25 cellular contexts compared by ENCODE assay signal in genomic region chr2:133475610-133476009, GRCh38.
"Had no signal": no experiment of that assay in that cellular context is flagged by ENCODE, and none has a peak within 500 bp of the region (broad histone marks: within the 10 kb centered on the region; RNA-seq: fewer than 3 reads in every experiment).

No MANE protein-coding gene starts in this region.

- H3K27ac ChIP-seq: colonic mucosa, gastrocnemius medialis, left lung, ovary, right lobe of liver, thoracic aorta, transverse colon, upper lobe of right lung, uterus had no signal

- H3K4me1 ChIP-seq: colonic mucosa, gastrocnemius medialis, left lung, right lobe of liver, transverse colon, upper lobe of right lung, uterus had no signal

- H3K4me3 ChIP-seq: colonic mucosa, gastrocnemius medialis, left lung, ovary, right lobe of liver, thoracic aorta, transverse colon, upper lobe of right lung, uterus had no signal

- H3K9me3 ChIP-seq: colonic mucosa, gastrocnemius medialis, left lung, ovary, right lobe of liver, thoracic aorta, transverse colon, upper lobe of right lung, uterus had no signal

- H3K9me3 Mint-ChIP-seq: stimulated activated naive B cell treated with anti-CD40 and anti-IgM and Interleukin-4, amounts not matched to agents 10 μg/mL and 1 μg/mL and 100 μg/mL, for 72 hours had no signal

- H3K36me3 Mint-ChIP-seq: stimulated activated naive B cell treated with anti-CD40 and anti-IgM and Interleukin-4, amounts not matched to agents 10 μg/mL and 1 μg/mL and 100 μg/mL, for 72 hours had no signal

- H3K27me3 Mint-ChIP-seq: dendritic cell treated with granulocyte-macrophage colony-stimulating factor and Interleukin-4, amounts not matched to agents 40 ng/mL and 50 ng/mL, for 4 days; stimulated activated naive B cell treated with anti-CD40 and anti-IgM and Interleukin-4, amounts not matched to agents 10 μg/mL and 1 μg/mL and 100 μg/mL, for 72 hours; stimulated activated naive CD8-positive, alpha-beta T cell treated with anti-CD3 and anti-CD28 coated beads, Interleukin-15, Interleukin-2, amounts not matched to agents 100 ng/mL and 50 ng/mL, for 24 hours had no signal

- H3K4me3 Mint-ChIP-seq: dendritic cell treated with granulocyte-macrophage colony-stimulating factor and Interleukin-4, amounts not matched to agents 40 ng/mL and 50 ng/mL, for 4 days; endodermal cell; naive thymus-derived CD4-positive, alpha-beta T cell; nephron; stimulated activated naive B cell treated with anti-CD40 and anti-IgM and Interleukin-4, amounts not matched to agents 10 μg/mL and 1 μg/mL and 100 μg/mL, for 72 hours; stimulated activated naive CD8-positive, alpha-beta T cell treated with anti-CD3 and anti-CD28 coated beads, Interleukin-15, Interleukin-2, amounts not matched to agents 100 ng/mL and 50 ng/mL, for 24 hours had no signal

- H3K27me3 ChIP-seq: colonic mucosa, gastrocnemius medialis, left lung, ovary, right lobe of liver, transverse colon, upper lobe of right lung, uterus had no signal

- H3K36me3 ChIP-seq: colonic mucosa, gastrocnemius medialis, left lung, ovary, right lobe of liver, thoracic aorta, transverse colon, upper lobe of right lung, uterus had no signal

- DNase-seq: colonic mucosa; effector CD8-positive, alpha-beta T cell; endodermal cell; gastrocnemius medialis; head of caudate nucleus; kidney; left cardiac atrium; left lung; mesendoderm; midbrain; naive thymus-derived CD4-positive, alpha-beta T cell; occipital lobe; ovary; right lobe of liver; small intestine; stimulated activated CD4-positive, alpha-beta T cell treated with anti-CD3 and anti-CD28 coated beads, Interleukin-15, amount 100 ng/mL, for 24 hours; stimulated activated CD4-positive, alpha-beta T cell treated with anti-CD3 and anti-CD28 coated beads, Interleukin-2, amount 100 ng/mL, for 48 hours; stimulated activated naive B cell treated with anti-CD40 and anti-IgM and Interleukin-4, amounts not matched to agents 10 μg/mL and 1 μg/mL and 100 μg/mL, for 72 hours; transverse colon; upper lobe of right lung; uterus had no signal

- H3K4me1 Mint-ChIP-seq: endodermal cell; naive thymus-derived CD4-positive, alpha-beta T cell; nephron; stimulated activated naive B cell treated with anti-CD40 and anti-IgM and Interleukin-4, amounts not matched to agents 10 μg/mL and 1 μg/mL and 100 μg/mL, for 72 hours had no signal

- H3K27ac Mint-ChIP-seq: dendritic cell treated with granulocyte-macrophage colony-stimulating factor and Interleukin-4, amounts not matched to agents 40 ng/mL and 50 ng/mL, for 4 days; endodermal cell; naive thymus-derived CD4-positive, alpha-beta T cell; nephron; stimulated activated naive B cell treated with anti-CD40 and anti-IgM and Interleukin-4, amounts not matched to agents 10 μg/mL and 1 μg/mL and 100 μg/mL, for 72 hours; stimulated activated naive CD8-positive, alpha-beta T cell treated with anti-CD3 and anti-CD28 coated beads, Interleukin-15, Interleukin-2, amounts not matched to agents 100 ng/mL and 50 ng/mL, for 24 hours had no signal
